ENCODE assay signal across 7 cellular contexts in genomic region chr12:69007166-69007857, GRCh38.
DNase-seq lines count a peak whose midpoint lies in the region; ATAC-seq and TF ChIP-seq lines count a peak whose summit lies in the region.

No MANE protein-coding gene starts in this region.

- peak overlapping the region; percentile 14 to 47 for H3K9ac ChIP-seq in mucosa of rectum (ENCODE audit: low read depth in 1 of 2, low read length in 2 of 2)

- peak; percentile 46 for ATAC-seq in HG03354 (IDR thresholded peaks at IDR 0.05; ENCODE audit: poor library complexity, severe bottlenecking, unreplicated experiment)
- no peak for ATAC-seq in GM18909 (IDR thresholded peaks at IDR 0.05; ENCODE audit: poor library complexity, unreplicated experiment)

- TF ChIP-seq CTCF in choroid plexus epithelial cell (conservative IDR thresholded peaks at IDR 0.05; ENCODE audit: low read depth, low read length) (no peak), tibial artery (IDR thresholded peaks at IDR 0.05) (no peak)

- intact Hi-C loops in tibial artery (cut with DNase I; ENCODE audit: low total_unique reads): no loop called here

- H3K4me1 ChIP-seq in mucosa of rectum (ENCODE audit: control insufficient read depth in 2 of 2, insufficient read depth in 2 of 2, low read length in 2 of 2): peaks cover 23 to 51% of the 10 kb centered on the region in 2 donors
- peaks cover 0 to 12% (median 0%) of the 10 kb centered on the region in 4 donors for H3K4me1 ChIP-seq in tibial artery

- H3K36me3 ChIP-seq in mucosa of rectum (ENCODE audit: control insufficient read depth in 2 of 2, insufficient read depth in 2 of 2, low read length in 2 of 2) (no peaks in the 10 kb centered on the region), tibial artery (no peaks in the 10 kb centered on the region)

- peak overlapping the region; percentile 61 to 71 for H3K27ac ChIP-seq in mucosa of rectum (ENCODE audit: low read depth in 2 of 2, low read length in 2 of 2)
- H3K27ac ChIP-seq in tibial artery: no peak overlapping the region

- H3K4me3 ChIP-seq in choroid plexus epithelial cell (ENCODE audit: low read depth, low read length) (peak overlapping the region; percentile 32), mucosa of rectum (ENCODE audit: low read length in 2 of 2) (peak overlapping the region; percentile 17 to 45), tibial artery (no peak overlapping the region)

- no peaks in the 10 kb centered on the region for H3K9me3 ChIP-seq in mucosa of rectum (ENCODE audit: control insufficient read depth in 2 of 2, low read length in 2 of 2)
- H3K9me3 ChIP-seq in tibial artery: no peaks in the 10 kb centered on the region

- H3K27me3 ChIP-seq in mucosa of rectum (ENCODE audit: control insufficient read depth in 2 of 2, insufficient read depth in 2 of 2, low read length in 2 of 2): no peaks in the 10 kb centered on the region
- no peaks in the 10 kb centered on the region for H3K27me3 ChIP-seq in tibial artery

- peak; percentile 11 for DNase-seq in NCI-H2227 treated with DMSO at 0.1 percent for 48 hours (lab: John Stamatoyannopoulos, UW)
- peak; percentile 82 for DNase-seq in choroid plexus epithelial cell (ENCODE audit: low read depth)
- DNase-seq in tibial artery: no peak
- no peak for DNase-seq in activated naive CD4-positive, alpha-beta T cell treated with anti-CD3 and anti-CD28 coated beads, Interleukin-2, amount 50 U/mL, for 16 hours

Comparison
In these comparisons a context has a peak if more than half of its experiments do, and no peak if none do; other contexts are left out.
1. DNase-seq: peak in NCI-H2227 treated with DMSO at 0.1 percent for 48 hours (single experiment) and choroid plexus epithelial cell (single experiment); none in tibial artery (0 of 2) and activated naive CD4-positive, alpha-beta T cell treated with anti-CD3 and anti-CD28 coated beads, Interleukin-2, amount 50 U/mL, for 16 hours (single experiment).
2. H3K4me3 ChIP-seq: peak in choroid plexus epithelial cell (single experiment) and mucosa of rectum (2 of 2); none in tibial artery (0 of 2).
3. H3K27ac ChIP-seq: peak in mucosa of rectum (2 of 2); none in tibial artery (0 of 2).